In the genomic region with DNA sequence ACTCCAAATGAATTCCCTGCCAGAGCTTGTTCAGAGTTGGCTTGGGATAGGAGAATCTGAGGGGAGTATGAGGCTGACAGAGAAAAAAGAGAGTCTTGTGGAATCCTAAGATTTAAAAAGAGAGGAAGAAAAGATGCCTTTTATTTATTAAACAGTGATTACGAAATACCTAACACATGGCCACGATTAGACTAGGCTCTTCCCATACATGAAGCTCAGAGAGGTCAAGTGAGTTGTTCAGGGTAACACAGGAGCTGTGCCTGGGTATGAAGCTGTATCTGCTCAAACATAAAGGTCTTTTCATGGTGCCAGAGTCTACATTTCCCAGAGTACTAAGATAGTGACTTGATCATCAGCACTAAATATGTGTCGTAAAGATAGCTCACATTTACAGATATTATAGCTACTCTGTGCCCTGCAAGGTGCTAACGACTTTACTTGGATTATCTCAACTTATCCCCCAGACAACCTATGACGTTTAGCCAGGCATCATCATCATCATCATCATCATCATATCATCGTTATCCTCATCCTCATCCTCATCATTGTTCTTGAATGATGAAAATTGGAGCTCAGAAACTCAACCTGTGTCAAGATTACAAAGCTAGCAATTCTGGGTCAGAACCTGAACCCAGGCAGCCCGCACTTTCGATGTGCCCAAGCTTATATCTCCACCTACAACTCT, we compare ENCODE assay signal across 6 cellular contexts.
"Had no signal": no experiment of that assay in that cellular context is flagged by ENCODE, and none has a peak within 500 bp of the region (broad histone marks: within the 10 kb centered on the region; RNA-seq: fewer than 3 reads in every experiment).

No MANE protein-coding gene starts in this region.

- H3K9me3 ChIP-seq: HAP-1 had no signal

- H3K4me1 ChIP-seq: HAP-1 had no signal

- FAIRE-seq: HTR-8/SVneo had no signal

- H3K36me3 ChIP-seq: HAP-1 had no signal

- ATAC-seq: GM23338, HCT116 had no signal

- H3K4me3 ChIP-seq: GM23338, HAP-1 had no signal

- H2AFZ ChIP-seq: GM23338 had no signal

- DNase-seq: H7, KG1 had no signal
